In genomic region chr17:32155896-32156295, GRCh38 we compare ENCODE assay signal across 27 cellular contexts.
"Had no signal": no experiment of that assay in that cellular context is flagged by ENCODE, and none has a peak within 500 bp of the region (broad histone marks: within the 10 kb centered on the region; RNA-seq: fewer than 3 reads in every experiment).

No MANE protein-coding gene starts in this region.

- H3K4me3 Mint-ChIP-seq: activated B cell treated with CpG ODN at 0.5 μM for 24 hours; activated CD4-positive, alpha-beta T cell treated with anti-CD3 and anti-CD28 coated beads, Interleukin-2, amount 10 ng/mL, durations not matched to agents 24 days and 14 days; activated CD8-positive, alpha-beta memory T cell treated with anti-CD3 and anti-CD28 coated beads, Interleukin-2, amount 10 ng/mL, durations not matched to agents 7 days and 5 days; activated naive CD4-positive, alpha-beta T cell treated with anti-CD3 and anti-CD28 coated beads, Interleukin-2, amount 50 U/mL, for 24 hours; activated T-cell treated with anti-CD3 and anti-CD28 coated beads, Interleukin-2, amount 50 U/mL, for 24 hours; activated T-helper 1 cell treated with anti-CD3 and anti-CD28 coated beads, Interleukin-12 subunit alpha, Interleukin-12 subunit beta, Interleukin-2, Interleukin-4 antibody, amounts not matched to agents 30 ng/mL and 10 ng/mL and 1 ng/mL, durations not matched to agents 14 hours and 24 hours and 36 hours; brain; central memory CD8-positive, alpha-beta T cell; T-helper 1 cell treated with Interleukin-12 subunit alpha and Interleukin-12 subunit beta and Interleukin-4 antibody, amounts not matched to agents 30 μg/mL and 1 μg/mL, for 36 hours had no signal

- DNase-seq: activated B cell treated with CpG ODN at 0.5 μM for 24 hours; activated CD4-positive, alpha-beta T cell treated with anti-CD3 and anti-CD28 coated beads for 1 hour; activated CD4-positive, alpha-beta T cell treated with anti-CD3 and anti-CD28 coated beads, Interleukin-2, amount 10 ng/mL, durations not matched to agents 24 days and 14 days; activated CD4-positive, alpha-beta T cell treated with anti-CD3 and anti-CD28 coated beads, Interleukin-2, amount 50 U/mL, for 48 hours; activated CD8-positive, alpha-beta memory T cell treated with anti-CD3 and anti-CD28 coated beads, Interleukin-2, amount 10 ng/mL, durations not matched to agents 7 days and 5 days; activated effector memory CD4-positive, alpha-beta T cell treated with Interleukin-2 at 50 U/mL for 16 hours; activated naive CD4-positive, alpha-beta T cell; activated T-cell treated with anti-CD3 and anti-CD28 coated beads, Interleukin-2, amount 50 U/mL, for 24 hours; amniotic stem cell; Karpas-422; MM.1S; NCI-H1105; NCI-H1436; NCI-H1694 treated with DMSO at 0.1 percent for 48 hours; NCI-H2029 treated with DMSO at 0.1 percent for 48 hours; NCI-H510A treated with DMSO at 0.1 percent for 48 hours; PC-3; SHP77; SW 1271 had no signal

- H3K4me3 ChIP-seq: ascending aorta, SJSA1 had no signal

- H3K27me3 Mint-ChIP-seq: activated B cell treated with CpG ODN at 0.5 μM for 24 hours; activated CD4-positive, alpha-beta T cell treated with anti-CD3 and anti-CD28 coated beads, Interleukin-2, amount 10 ng/mL, durations not matched to agents 24 days and 14 days; activated CD8-positive, alpha-beta memory T cell treated with anti-CD3 and anti-CD28 coated beads, Interleukin-2, amount 10 ng/mL, durations not matched to agents 7 days and 5 days; activated naive CD4-positive, alpha-beta T cell treated with anti-CD3 and anti-CD28 coated beads, Interleukin-2, amount 50 U/mL, for 24 hours; activated T-cell treated with anti-CD3 and anti-CD28 coated beads, Interleukin-2, amount 50 U/mL, for 24 hours; brain; central memory CD8-positive, alpha-beta T cell had no signal

- H3K4me1 Mint-ChIP-seq: brain had no signal

- ATAC-seq: activated CD8-positive, alpha-beta memory T cell treated with anti-CD3 and anti-CD28 coated beads, Interleukin-2, amount 10 ng/mL, durations not matched to agents 7 days and 5 days; PC-3; SK-N-SH treated with all-trans-retinoic acid at 6 μM for 48 hours had no signal

- H3K27ac ChIP-seq: ascending aorta, SJSA1 had no signal

- H3K27ac Mint-ChIP-seq: activated B cell treated with CpG ODN at 0.5 μM for 24 hours; activated CD4-positive, alpha-beta T cell treated with anti-CD3 and anti-CD28 coated beads, Interleukin-2, amount 10 ng/mL, durations not matched to agents 24 days and 14 days; activated CD8-positive, alpha-beta memory T cell treated with anti-CD3 and anti-CD28 coated beads, Interleukin-2, amount 10 ng/mL, durations not matched to agents 7 days and 5 days; activated naive CD4-positive, alpha-beta T cell treated with anti-CD3 and anti-CD28 coated beads, Interleukin-2, amount 50 U/mL, for 24 hours; activated T-cell treated with anti-CD3 and anti-CD28 coated beads, Interleukin-2, amount 50 U/mL, for 24 hours; activated T-helper 1 cell treated with anti-CD3 and anti-CD28 coated beads, Interleukin-12 subunit alpha, Interleukin-12 subunit beta, Interleukin-2, Interleukin-4 antibody, amounts not matched to agents 30 ng/mL and 10 ng/mL and 1 ng/mL, durations not matched to agents 14 hours and 24 hours and 36 hours; T-helper 1 cell treated with Interleukin-12 subunit alpha and Interleukin-12 subunit beta and Interleukin-4 antibody, amounts not matched to agents 30 μg/mL and 1 μg/mL, for 36 hours had no signal

- H3K9me3 Mint-ChIP-seq: activated B cell treated with CpG ODN at 0.5 μM for 24 hours; activated CD4-positive, alpha-beta T cell treated with anti-CD3 and anti-CD28 coated beads, Interleukin-2, amount 10 ng/mL, durations not matched to agents 24 days and 14 days; activated naive CD4-positive, alpha-beta T cell treated with anti-CD3 and anti-CD28 coated beads, Interleukin-2, amount 50 U/mL, for 24 hours; activated T-cell treated with anti-CD3 and anti-CD28 coated beads, Interleukin-2, amount 50 U/mL, for 24 hours; activated T-helper 1 cell treated with anti-CD3 and anti-CD28 coated beads, Interleukin-12 subunit alpha, Interleukin-12 subunit beta, Interleukin-2, Interleukin-4 antibody, amounts not matched to agents 30 ng/mL and 10 ng/mL and 1 ng/mL, durations not matched to agents 14 hours and 24 hours and 36 hours; central memory CD8-positive, alpha-beta T cell; T-helper 1 cell treated with Interleukin-12 subunit alpha and Interleukin-12 subunit beta and Interleukin-4 antibody, amounts not matched to agents 30 μg/mL and 1 μg/mL, for 36 hours had no signal

- H3K27me3 ChIP-seq: ascending aorta, SJSA1 had no signal

- H3K4me1 ChIP-seq: SJSA1 had no signal

- H3K9me3 ChIP-seq: ascending aorta, SJSA1 had no signal
